In genomic region chr3:152910211-152910610, GRCh38 we compare ENCODE assay signal across 12 cellular contexts.
DNase-seq lines count a peak whose midpoint lies in the region; ATAC-seq and TF ChIP-seq lines count a peak whose summit lies in the region.
"Had no signal": no experiment of that assay in that cellular context is flagged by ENCODE, and none has a peak within 500 bp of the region (broad histone marks: within the 10 kb centered on the region; RNA-seq: fewer than 3 reads in every experiment).

No MANE protein-coding gene starts in this region.

- H3K56ac ChIP-seq in mesendoderm (ENCODE audit: low read length): no peak overlapping the region

- H3K27ac ChIP-seq in mesendoderm (ENCODE audit: low read depth, low read length) (no peak overlapping the region), tibial artery (peak overlapping the region in 1 of 2 donors; percentile 36)

- H3K4me3 ChIP-seq in adipocyte (ENCODE audit: low read length): no peak overlapping the region
- H3K4me3 ChIP-seq in mesendoderm (ENCODE audit: low read length): no peak overlapping the region
- no peak overlapping the region for H3K4me3 ChIP-seq in tibial artery

- H4K5ac ChIP-seq in mesendoderm (ENCODE audit: low read length): no peak overlapping the region

- H3K27me3 ChIP-seq in adipocyte (replicated peaks; ENCODE audit: control insufficient read depth, insufficient read depth, low read length) (no peaks in the 10 kb centered on the region), mesendoderm (ENCODE audit: insufficient read depth, low read length, poor library complexity) (no peaks in the 10 kb centered on the region), tibial artery (no peaks in the 10 kb centered on the region)

- H2AK5ac ChIP-seq in mesendoderm (ENCODE audit: low read length): no peak overlapping the region

- peak overlapping the region; percentile 35 for H3K9ac ChIP-seq in adipocyte (ENCODE audit: low read length)
- H3K9ac ChIP-seq in mesendoderm (ENCODE audit: low read length): no peak overlapping the region

- no peak for TF ChIP-seq CTCF in tibial artery (IDR thresholded peaks at IDR 0.05)

- H3K79me1 ChIP-seq in mesendoderm (ENCODE audit: low read length): no peaks in the 10 kb centered on the region

- H2BK15ac ChIP-seq in mesendoderm (replicated peaks; ENCODE audit: low read depth): no peak overlapping the region

- no peak overlapping the region for H3K4ac ChIP-seq in mesendoderm (ENCODE audit: low read depth, low read length)

- in situ Hi-C loops in KBM-7 (cut with MboI; ENCODE audit: low pct_unique_long_range_greater_than_20kb, low sequenced_read_pairs): no loop called here

- WGBS in mesendoderm (ENCODE audit: extremely low coverage, insufficient coverage, low lambda C conversion rate): no CpG with 5 or more reads among the region's 4 CpGs

- H2BK120ac ChIP-seq in mesendoderm (ENCODE audit: low read depth, low read length): no peak overlapping the region

- H3K9me3 ChIP-seq in adipocyte (ENCODE audit: control insufficient read depth, low read length): no peaks in the 10 kb centered on the region
- no peaks in the 10 kb centered on the region for H3K9me3 ChIP-seq in tibial artery

- intact Hi-C loops in tibial artery (cut with DNase I; ENCODE audit: low total_unique reads): no loop called here

- H3K23ac ChIP-seq in mesendoderm (ENCODE audit: low read length): no peak overlapping the region

- H2BK5ac ChIP-seq in mesendoderm (ENCODE audit: low read length): no peak overlapping the region

- H3K79me2 ChIP-seq in mesendoderm (ENCODE audit: control insufficient read depth, insufficient read depth, low read length): no peaks in the 10 kb centered on the region

- H3K36me3 ChIP-seq in adipocyte (ENCODE audit: control insufficient read depth, insufficient read depth, low read length, severe bottlenecking): no peaks in the 10 kb centered on the region
- no peaks in the 10 kb centered on the region for H3K36me3 ChIP-seq in mesendoderm (ENCODE audit: control insufficient read depth, insufficient read depth, low read length)
- no peaks in the 10 kb centered on the region for H3K36me3 ChIP-seq in tibial artery

- no peak overlapping the region for H3K18ac ChIP-seq in mesendoderm (ENCODE audit: low read length)

- H3K4me1 ChIP-seq in adipocyte (ENCODE audit: control insufficient read depth, insufficient read depth, low read length) (peaks cover 13% of the 10 kb centered on the region), mesendoderm (ENCODE audit: control insufficient read depth, low read depth, low read length) (no peaks in the 10 kb centered on the region), tibial artery (peaks cover 0 to 21% (median 0%) of the 10 kb centered on the region in 4 donors)

- no peak overlapping the region for H4K8ac ChIP-seq in mesendoderm (ENCODE audit: low read depth, low read length)

- ATAC-seq in GM19351 (IDR thresholded peaks at IDR 0.05; ENCODE audit: unreplicated experiment) (no peak), HG02763 (IDR thresholded peaks at IDR 0.05; ENCODE audit: unreplicated experiment) (no peak)

- no peak overlapping the region for H3K4me2 ChIP-seq in mesendoderm (ENCODE audit: low read length)

- DNase-seq in ELF-1 (ENCODE audit: low read depth, low spot score) (peak; percentile 16), KBM-7 (peak; percentile 33), adipocyte (ENCODE audit: low read depth) (no peak), mesendoderm (peak; percentile 52), tibial artery (no peak)
- DNase-seq: activated CD8-positive, alpha-beta memory T cell treated with anti-CD3 and anti-CD28 coated beads for 24 hours; activated naive CD4-positive, alpha-beta T cell treated with Interleukin-2 at 50 U/mL for 16 hours; COR-L47; NCI-H2029 treated with DMSO at 0.1 percent for 48 hours; retina had no signal

Comparison
In these comparisons a context has a peak if more than half of its experiments do, and no peak if none do; other contexts are left out.
1. DNase-seq: peak in ELF-1 (single experiment), KBM-7 (single experiment) and mesendoderm (single experiment); none in adipocyte (single experiment) and tibial artery (0 of 2).